Comparison of ENCODE assay signal across 1 cellular context in genomic region chr10:5659702-5660528, GRCh38.
TF ChIP-seq lines count a peak whose summit lies in the region.

No MANE protein-coding gene starts in this region.

TF ChIP-seq in HepG2, 621 proteins besides CTCF, POLR2A, EP300 and RAD21 (continued from another document and continues in another):
- no peak for TF ChIP-seq ZNF362 (CRISPR knock-in tag; IDR thresholded peaks at IDR 0.05; ENCODE audit: borderline replicate concordance)
- peak; percentile 48 for TF ChIP-seq ZNF772 (CRISPR knock-in tag; IDR thresholded peaks at IDR 0.05)
- TF ChIP-seq ZNF646 (CRISPR knock-in tag; IDR thresholded peaks at IDR 0.05) = peak; percentile 59; the same call in 1 of the 2 replicates
- no peak for TF ChIP-seq ZNF225 (CRISPR knock-in tag; IDR thresholded peaks at IDR 0.05)
- 0 out of 2 replicates have a peak, but pooled peaks have one; percentile 48 for TF ChIP-seq ZHX1 (CRISPR knock-in tag; IDR thresholded peaks at IDR 0.05; ENCODE audit: low read depth)
- 0 out of 2 replicates have a peak, but pooled peaks have one; percentile 29 for TF ChIP-seq ZNF318 (CRISPR knock-in tag; IDR thresholded peaks at IDR 0.05)
- TF ChIP-seq ZFP36L1 (CRISPR knock-in tag; IDR thresholded peaks at IDR 0.05) = no peak
- no peak for TF ChIP-seq ZBTB21 (CRISPR knock-in tag; IDR thresholded peaks at IDR 0.05)
- TF ChIP-seq TFE3 (CRISPR knock-in tag; IDR thresholded peaks at IDR 0.05) = peak; percentile 80; the same call in 1 of the 2 replicates
- no peak for TF ChIP-seq REXO4 (CRISPR knock-in tag; IDR thresholded peaks at IDR 0.05; ENCODE audit: borderline replicate concordance)
- no peak for TF ChIP-seq SRF (IDR thresholded peaks at IDR 0.05; ENCODE audit: low read depth, low read length)
- no peak for TF ChIP-seq RORA (CRISPR knock-in tag; IDR thresholded peaks at IDR 0.05)
- no peak for TF ChIP-seq ZNF44 (CRISPR knock-in tag; IDR thresholded peaks at IDR 0.05)
- TF ChIP-seq ZNF432 (CRISPR knock-in tag; IDR thresholded peaks at IDR 0.05; ENCODE audit: borderline replicate concordance) = no peak
- TF ChIP-seq ZBTB26 (CRISPR knock-in tag; IDR thresholded peaks at IDR 0.05; ENCODE audit: borderline replicate concordance) = no peak; the same call in 1 of the 2 replicates
- TF ChIP-seq MYC (CRISPR knock-in tag; IDR thresholded peaks at IDR 0.05; ENCODE audit: borderline replicate concordance) = peak; percentile 70; the same call in 1 of the 2 replicates
- TF ChIP-seq MTF2 (CRISPR knock-in tag; IDR thresholded peaks at IDR 0.05; ENCODE audit: borderline replicate concordance) = no peak
- no peak for TF ChIP-seq ZIK1 (CRISPR knock-in tag; IDR thresholded peaks at IDR 0.05; ENCODE audit: borderline replicate concordance, low read depth)
- peak; percentile 99 for TF ChIP-seq ELF3 (CRISPR knock-in tag; IDR thresholded peaks at IDR 0.05)
- no peak for TF ChIP-seq PRPF4 (IDR thresholded peaks at IDR 0.05; ENCODE audit: low read depth, low read length, poor library complexity, severe bottlenecking)
- no peak for TF ChIP-seq PRDM4 (CRISPR knock-in tag; IDR thresholded peaks at IDR 0.05; ENCODE audit: borderline replicate concordance)
- peak; percentile 10; the same call in 1 of the 2 replicates for TF ChIP-seq ZNF770 (CRISPR knock-in tag; IDR thresholded peaks at IDR 0.05)
- TF ChIP-seq CBX1 (IDR thresholded peaks at IDR 0.05; ENCODE audit: low read depth) = no peak
- no peak for TF ChIP-seq JUN (CRISPR knock-in tag; IDR thresholded peaks at IDR 0.05)
- TF ChIP-seq MATR3 (CRISPR knock-in tag; IDR thresholded peaks at IDR 0.05) = no peak
- TF ChIP-seq NFE2 (CRISPR knock-in tag; IDR thresholded peaks at IDR 0.05) = no peak
